Comparison of ENCODE assay signal across 8 cellular contexts in the genomic region with DNA sequence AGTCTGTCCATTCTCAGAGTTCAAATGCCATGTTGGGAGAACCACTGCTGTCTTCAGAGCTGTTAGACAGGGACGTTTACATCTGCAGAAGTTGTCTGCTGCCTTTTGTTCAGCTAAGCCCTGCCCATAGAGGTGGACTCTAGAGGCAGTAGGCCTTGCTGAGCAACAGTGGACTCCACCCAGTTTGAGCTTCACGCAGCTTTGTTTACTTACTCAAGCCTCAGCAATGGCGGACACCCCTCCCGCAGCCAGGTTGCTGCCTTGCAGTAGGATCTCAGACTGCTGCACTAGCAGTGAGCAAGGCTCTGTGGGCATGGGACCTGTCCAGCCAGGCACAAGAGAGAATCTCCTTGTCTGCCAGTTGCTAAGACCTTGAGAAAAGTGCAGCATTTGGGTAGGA. TPM values are rescaled to one million over a fixed set of nuclear protein-coding genes. Genes with fewer than 3 reads are reported as not detected.
DNase-seq lines count a peak whose midpoint lies in the region; ATAC-seq and TF ChIP-seq lines count a peak whose summit lies in the region.
"Not testable (repeated sequence)": the region's sequence is repeated elsewhere in the genome, so short reads cannot be mapped to it uniquely, and the experiment has no call there.
"Had no signal": no experiment of that assay in that cellular context is flagged by ENCODE, and none has a peak within 500 bp of the region (broad histone marks: within the 10 kb centered on the region; RNA-seq: fewer than 3 reads in every experiment).

No MANE protein-coding gene starts in this region.

- not testable (repeated sequence) for BruUV-seq in MCF 10A (replicated peaks; lab: Mats Ljungman, UMichigan)

- not testable (repeated sequence) for H3K9me3 ChIP-seq in parathyroid adenoma (ENCODE audit: control insufficient read depth, low read length)

- peaks cover 28% of the 10 kb centered on the region for H3K9me3 Mint-ChIP-seq in MCF 10A (ENCODE audit: unreplicated experiment)

- not testable (repeated sequence) for H3K27ac Mint-ChIP-seq in MCF 10A (ENCODE audit: low read depth, unreplicated experiment)

- H3K27ac ChIP-seq in parathyroid adenoma, result not testable (repeated sequence)

- POLR2A ChIA-PET in MCF 10A (lab: Yijun Ruan, JAX), result interaction anchor here (0.7 to 1.6 kb wide), 5 partner anchors 10 to 19 kb away, joined by 3 to 9 read pairs (median 3); a partner anchor contains a TSS

- not testable (repeated sequence) for H3K4me2 ChIP-seq in parathyroid adenoma (ENCODE audit: low read length)

- H3K9ac ChIP-seq in parathyroid adenoma, result not testable (repeated sequence)

- not testable (repeated sequence) for H3K4me3 ChIP-seq in parathyroid adenoma (ENCODE audit: low read depth, low read length)

- H2AFZ ChIP-seq in parathyroid adenoma, result peak overlapping the region; percentile 71

- not testable (repeated sequence) for H3K27me3 Mint-ChIP-seq in MCF 10A (ENCODE audit: insufficient read depth, unreplicated experiment)

- DNase-seq in DMS153 (lab: John Stamatoyannopoulos, UW) (peak; percentile 14), HT-29 (ENCODE audit: low spot score) (peak; percentile 50), NCI-H748 (lab: John Stamatoyannopoulos, UW; ENCODE audit: unreplicated experiment) (peak; percentile 63), MCF 10A (ENCODE audit: unreplicated experiment) (peak; percentile 6), left colon (peak in 1 of 2 donors; percentile 20), ureter (ENCODE audit: low spot score) (peak; percentile 49)

- H3K36me3 ChIP-seq in parathyroid adenoma (ENCODE audit: control insufficient read depth, insufficient read depth, low read length), result not testable (repeated sequence)

- H3K36me3 Mint-ChIP-seq in MCF 10A (ENCODE audit: insufficient read depth, unreplicated experiment), result not testable (repeated sequence)

- H3K79me2 ChIP-seq in parathyroid adenoma, result not testable (repeated sequence)

- not testable (repeated sequence) for TF ChIP-seq CTCF in MCF 10A (IDR thresholded peaks at IDR 0.05; ENCODE audit: unreplicated experiment); parathyroid adenoma (IDR thresholded peaks at IDR 0.05)

- peak; percentile 96 for ATAC-seq in left colon

- CTCF ChIA-PET in MCF 10A (lab: Yijun Ruan, JAX), result interaction anchor here (0.7 to 1.5 kb wide), 2 partner anchors 21 to 1736 kb away, joined by 3 read pairs; no protein-coding TSS in a partner anchor

- not testable (repeated sequence) for H3K4me3 Mint-ChIP-seq in MCF 10A (ENCODE audit: unreplicated experiment)

- not testable (repeated sequence) for H3K4me1 ChIP-seq in parathyroid adenoma

- intact Hi-C loops in MCF 10A (cut with micrococcal nuclease); left colon (cut with DNase I, micrococcal nuclease): not testable (repeated sequence)

- H3K27me3 ChIP-seq in parathyroid adenoma (ENCODE audit: control insufficient read depth, insufficient read depth, low read length), result not testable (repeated sequence)

- H3K4me1 Mint-ChIP-seq in MCF 10A (ENCODE audit: insufficient read depth, unreplicated experiment), result not testable (repeated sequence)

RNA-seq across cellular contexts. Expression of a gene that starts 14.9 kb away (rescaled TPM):
- 59.1 and 60.3 TPM in 2 replicates for total RNA-seq in HT-29 (2014; rRNA removed; shearing (Covaris generic))
- total RNA-seq in MCF 10A (2022), result 165 and 198 TPM in 2 replicates
- 1 to 10 TPM; 4.6 to 8.6 TPM for total RNA-seq in left colon
- 195 TPM for total RNA-seq in ureter

RNA-seq across cellular contexts. Expression of a gene that starts 48.8 kb away (rescaled TPM):
- 1.3 and 1.8 TPM in 2 replicates for total RNA-seq in HT-29 (2014; rRNA removed; shearing (Covaris generic))
- total RNA-seq in MCF 10A (2022) (12.2 and 13.2 TPM in 2 replicates), left colon (1 to 10 TPM; 2.0 to 3.1 TPM), ureter (4.6 TPM)
- total RNA-seq: B cell had no signal
